ENCODE assay signal across 8 cellular contexts in the genomic region with DNA sequence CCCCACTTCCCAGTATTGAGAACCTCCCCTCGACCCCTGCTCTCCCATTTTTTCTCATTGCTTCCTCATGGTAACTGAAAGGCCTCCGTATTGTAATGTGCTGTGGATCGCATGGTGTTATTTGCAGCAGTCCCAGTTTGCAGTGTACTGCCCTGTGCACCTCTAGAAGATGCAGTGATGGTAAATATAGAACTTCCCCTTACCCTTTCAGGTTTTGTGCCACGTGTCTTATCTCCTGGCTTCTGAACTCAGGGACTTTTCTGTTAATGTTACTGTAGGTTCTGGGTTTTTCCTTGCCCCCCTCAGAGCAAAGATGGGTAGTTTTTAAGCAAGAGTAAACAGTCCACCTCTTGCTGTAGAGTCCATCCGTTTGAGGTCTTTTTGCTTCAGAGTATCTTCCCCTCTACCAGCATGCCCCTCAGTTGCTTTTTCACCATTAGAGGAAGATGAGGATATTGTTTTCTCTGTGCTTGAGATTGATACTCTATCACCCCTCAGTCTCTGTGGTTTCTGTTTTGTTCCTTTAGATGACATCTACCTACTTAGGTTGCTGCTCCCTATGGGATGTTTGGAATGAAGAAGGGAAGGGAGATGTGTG. TPM values are rescaled to one million over a fixed set of nuclear protein-coding genes. Genes with fewer than 3 reads are reported as not detected.
DNase-seq lines count a peak whose midpoint lies in the region; ATAC-seq, FAIRE-seq and TF ChIP-seq lines count a peak whose summit lies in the region.

No MANE protein-coding gene starts in this region.

- H3K9me1 ChIP-seq in keratinocyte (ENCODE audit: control insufficient read depth, extremely low read depth, insufficient read depth, low read length), result peaks cover 5% of the 10 kb centered on the region

- H3K9me3 Mint-ChIP-seq in activated naive CD4-positive, alpha-beta T cell treated with anti-CD3 and anti-CD28 coated beads for 36 hours, result no peaks in the 10 kb centered on the region
- H3K9me3 Mint-ChIP-seq in type B pancreatic cell, result peaks cover 4% of the 10 kb centered on the region

- TF ChIP-seq CTCF in PC-9 (conservative IDR thresholded peaks at IDR 0.05) (no peak), keratinocyte (optimal IDR thresholded peaks at IDR 0.05 in 1 of 3, IDR thresholded peaks at IDR 0.05 in 1 of 3, conservative IDR thresholded peaks at IDR 0.05 in 1 of 3; ENCODE audit: extremely low read depth in 1 of 3, insufficient read depth in 2 of 3, low read length in 3 of 3) (no peak), type B pancreatic cell (conservative IDR thresholded peaks at IDR 0.05) (no peak)

- H3K9ac ChIP-seq in keratinocyte (ENCODE audit: control insufficient read depth, extremely low read depth, insufficient read depth, low read length), result peak overlapping the region; percentile 71

- peak overlapping the region; percentile 35 for H3K4me3 Mint-ChIP-seq in activated naive CD4-positive, alpha-beta T cell treated with anti-CD3 and anti-CD28 coated beads for 36 hours
- no peak overlapping the region for H3K4me3 Mint-ChIP-seq in type B pancreatic cell

- dilution Hi-C loops in keratinocyte (cut with MboI; ENCODE audit: extremely low pct_ligation_motif_present, low sequenced_read_pairs), result loop anchor here (25.0 kb wide), 1 partner anchor 110 kb away; no protein-coding TSS in a partner anchor

- peaks cover 63% of the 10 kb centered on the region for H3F3A ChIP-seq in PC-9 (ENCODE audit: insufficient read depth, low read depth)

- H2AFZ ChIP-seq in PC-9 (no peak overlapping the region), keratinocyte (ENCODE audit: control insufficient read depth, low read length) (no peak overlapping the region)

- peak overlapping the region; percentile 89 for H3K27ac Mint-ChIP-seq in activated naive CD4-positive, alpha-beta T cell treated with anti-CD3 and anti-CD28 coated beads for 36 hours
- peak overlapping the region; percentile 88 for H3K27ac Mint-ChIP-seq in type B pancreatic cell

- H3K36me3 Mint-ChIP-seq in activated naive CD4-positive, alpha-beta T cell treated with anti-CD3 and anti-CD28 coated beads for 36 hours (ENCODE audit: low read depth), result peaks cover 66% of the 10 kb centered on the region
- peaks cover 46% of the 10 kb centered on the region for H3K36me3 Mint-ChIP-seq in type B pancreatic cell

- H4K20me1 ChIP-seq in PC-9 (ENCODE audit: insufficient read depth) (no peaks in the 10 kb centered on the region), keratinocyte (ENCODE audit: control insufficient read depth, extremely low read depth, insufficient read depth, low read length) (peaks cover 6% of the 10 kb centered on the region)

- intact Hi-C loops in activated naive CD4-positive, alpha-beta T cell treated with anti-CD3 and anti-CD28 coated beads for 36 hours (cut with micrococcal nuclease), result loop anchor here (2.0 to 5.0 kb wide), 2 partner anchors 20 to 295 kb away; no protein-coding TSS in a partner anchor
- intact Hi-C loops in PC-9 (cut with micrococcal nuclease; ENCODE audit: unreplicated experiment), result loop anchor here (1.0 kb wide), 1 partner anchor 16 kb away; no protein-coding TSS in a partner anchor

- peaks cover 83% of the 10 kb centered on the region for H3K4me1 Mint-ChIP-seq in activated naive CD4-positive, alpha-beta T cell treated with anti-CD3 and anti-CD28 coated beads for 36 hours (ENCODE audit: low read depth)
- H3K4me1 Mint-ChIP-seq in type B pancreatic cell (ENCODE audit: unreplicated experiment), result peaks cover 39% of the 10 kb centered on the region

- no peaks in the 10 kb centered on the region for H3K27me3 ChIP-seq in PC-9 (ENCODE audit: insufficient read depth, low read depth)
- H3K27me3 ChIP-seq in keratinocyte (ENCODE audit: control insufficient read depth, extremely low read depth, insufficient read depth, low read length), result no peaks in the 10 kb centered on the region

- H3K4me2 ChIP-seq in PC-9 (peak overlapping the region; percentile 75), keratinocyte (ENCODE audit: control insufficient read depth, extremely low read depth, insufficient read depth, low read depth, low read length) (peak overlapping the region; percentile 88)

- no peaks in the 10 kb centered on the region for H3K27me3 Mint-ChIP-seq in activated naive CD4-positive, alpha-beta T cell treated with anti-CD3 and anti-CD28 coated beads for 36 hours (ENCODE audit: low read depth)
- H3K27me3 Mint-ChIP-seq in type B pancreatic cell, result no peaks in the 10 kb centered on the region

- no peak for FAIRE-seq in keratinocyte (lab: Jason Lieb, UNC)

- peaks cover 92% of the 10 kb centered on the region for H3K79me2 ChIP-seq in PC-9 (ENCODE audit: low read depth)
- peaks cover 93% of the 10 kb centered on the region for H3K79me2 ChIP-seq in keratinocyte (ENCODE audit: control insufficient read depth, insufficient read depth, low read length)

- CTCF ChIA-PET in activated naive CD4-positive, alpha-beta T cell treated with anti-CD3 and anti-CD28 coated beads for 36 hours (lab: Charles Lee), result interaction anchor here (1.3 to 2.2 kb wide), 4 partner anchors 32 to 126 kb away, joined by 3 to 23 read pairs (median 8); no protein-coding TSS in a partner anchor
- CTCF ChIA-PET in PC-9 (lab: Charles Lee), result no interaction called here

- POLR2A ChIA-PET in PC-9 (lab: Charles Lee; ENCODE audit: unreplicated experiment), result interaction anchor here (1.0 kb wide), 2 partner anchors 9 to 18 kb away, joined by 4 read pairs; no protein-coding TSS in a partner anchor

- H3K4me3 ChIP-seq in PC-9 (peak overlapping the region; percentile 35; the same call in 1 of the 2 replicates), keratinocyte (ENCODE audit: control insufficient read depth in 2 of 3, extremely low read depth in 1 of 3, insufficient read depth in 2 of 3, low read depth in 1 of 3, low read length in 3 of 3) (no peak overlapping the region)

- H3K9me3 ChIP-seq in PC-9 (ENCODE audit: insufficient read depth, low read depth), result no peaks in the 10 kb centered on the region
- no peaks in the 10 kb centered on the region for H3K9me3 ChIP-seq in keratinocyte (ENCODE audit: control insufficient read depth, low read depth, low read length)

- BruUV-seq in PC-9 (replicated peaks; lab: Mats Ljungman, UMichigan), result TSS peak; percentile 7

- peaks cover 67% of the 10 kb centered on the region for H3K36me3 ChIP-seq in PC-9 (ENCODE audit: low read depth)
- peaks cover 26 to 44% of the 10 kb centered on the region in 2 experiments for H3K36me3 ChIP-seq in keratinocyte (ENCODE audit: control insufficient read depth in 2 of 2, extremely low read depth in 1 of 2, insufficient read depth in 2 of 2, low read length in 2 of 2)

- no peak for ATAC-seq in GM19328 (IDR thresholded peaks at IDR 0.05; ENCODE audit: unreplicated experiment)

- H3K4me1 ChIP-seq in PC-9 (replicated peaks; ENCODE audit: insufficient read depth), result peaks cover 56% of the 10 kb centered on the region
- peaks cover 37% of the 10 kb centered on the region for H3K4me1 ChIP-seq in keratinocyte (ENCODE audit: control insufficient read depth, extremely low read depth, insufficient read depth, low read length)

- H3K27ac ChIP-seq in PC-9 (peak overlapping the region; percentile 97), keratinocyte (ENCODE audit: control insufficient read depth, insufficient read depth, low read length) (peak overlapping the region; percentile 95)

- DNase-seq in activated naive CD4-positive, alpha-beta T cell treated with anti-CD3 and anti-CD28 coated beads for 36 hours, result no peak
- no peak for DNase-seq in activated naive CD4-positive, alpha-beta T cell treated with Interleukin-2 at 50 U/mL for 16 hours
- DNase-seq in PC-9 (no peak), keratinocyte (ENCODE audit: low read depth, low spot score) (no peak), type B pancreatic cell (ENCODE audit: extremely low spot score, unreplicated experiment) (no peak), NCI-H1105 treated with DMSO at 0.1 percent for 48 hours (lab: John Stamatoyannopoulos, UW) (no peak)
- no peak for DNase-seq in stimulated activated CD4-positive, alpha-beta T cell treated with anti-CD3 and anti-CD28 coated beads, Interleukin-4, amount 100 ng/mL, for 4 hours

- no peaks in the 10 kb centered on the region for H3K9me2 ChIP-seq in PC-9 (ENCODE audit: insufficient read depth)

RNA-seq across cellular contexts. Expression of gene CHD2, which starts 22.4 kb away (rescaled TPM):
- total RNA-seq in activated naive CD4-positive, alpha-beta T cell treated with anti-CD3 and anti-CD28 coated beads for 36 hours, result 100 to 1,000 TPM; 164 to 185 TPM
- total RNA-seq in PC-9 (2021), result 105 and 120 TPM in 2 replicates
- 35.3 to 62.0 TPM (median 50.8 TPM) in 3 replicates for polyA plus RNA-seq in keratinocyte
- polyA plus RNA-seq in keratinocyte (2011; ENCODE audit: low read depth), result 361 TPM
- 35.2 and 40.9 TPM in 2 replicates for polyA plus RNA-seq in keratinocyte (2011; cell fraction: cytosol; rRNA removed)
- polyA plus RNA-seq in keratinocyte (2011; cell fraction: nucleus; rRNA removed), result 193 and 213 TPM in 2 replicates
- 30.4 and 63.0 TPM in 2 replicates for polyA plus RNA-seq in keratinocyte (2012; ENCODE audit: low replicate concordance)
- polyA minus RNA-seq in keratinocyte, result 64.5 to 125 TPM (median 70.1 TPM) in 3 replicates
- polyA minus RNA-seq in keratinocyte (2011; cell fraction: cytosol; rRNA and poly(A)+ RNA removed), result 31.3 TPM
- polyA minus RNA-seq in keratinocyte (2011; cell fraction: nucleus; rRNA and poly(A)+ RNA removed), result 143 and 290 TPM in 2 replicates
- 123 and 135 TPM in 2 replicates for total RNA-seq in type B pancreatic cell (ENCODE audit: low replicate concordance)
